17 cellular contexts compared by ENCODE assay signal in the genomic region with DNA sequence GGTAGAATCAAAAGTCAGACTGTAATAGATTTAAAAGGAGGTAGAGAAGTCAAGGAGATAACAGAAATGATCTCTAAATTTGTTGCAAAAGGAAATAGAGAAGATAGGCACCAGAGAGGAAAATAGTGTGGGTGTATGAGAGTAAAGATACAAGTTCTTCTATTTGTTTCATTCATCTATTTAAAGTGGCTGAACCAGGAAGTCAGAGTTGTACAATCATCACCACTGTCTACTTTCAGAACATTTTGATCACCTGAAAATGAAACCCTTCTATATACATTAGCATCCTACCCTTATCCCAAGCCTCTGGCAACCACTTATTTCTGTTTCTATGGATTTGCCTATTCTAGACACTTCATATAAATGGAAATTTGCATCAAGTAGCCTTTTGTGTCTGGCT. TPM values are rescaled to one million over a fixed set of nuclear protein-coding genes. Genes with fewer than 3 reads are reported as not detected.
DNase-seq lines count a peak whose midpoint lies in the region; ATAC-seq, FAIRE-seq and TF ChIP-seq lines count a peak whose summit lies in the region.
"Had no signal": no experiment of that assay in that cellular context is flagged by ENCODE, and none has a peak within 500 bp of the region (broad histone marks: within the 10 kb centered on the region; RNA-seq: fewer than 3 reads in every experiment).

No MANE protein-coding gene starts in this region.

- peaks cover 0 to 5% (median 0%) of the 10 kb centered on the region in 4 donors for H3K9me3 ChIP-seq in tibial nerve
- H3K9me3 ChIP-seq: vagina had no signal

- POLR2A ChIA-PET in naive thymus-derived CD8-positive, alpha-beta T cell (lab: Charles Lee), result no interaction called here

- peak; percentile 90 for FAIRE-seq in GM12892 (lab: Jason Lieb, UNC)

- H3K27me3 Mint-ChIP-seq in glutamatergic neuron (ENCODE audit: unreplicated experiment), result no peaks in the 10 kb centered on the region
- no peaks in the 10 kb centered on the region for H3K27me3 Mint-ChIP-seq in naive thymus-derived CD8-positive, alpha-beta T cell

- peaks cover 13% of the 10 kb centered on the region for H3K36me3 Mint-ChIP-seq in glutamatergic neuron (ENCODE audit: unreplicated experiment)
- peaks cover 21 to 70% (median 39%) of the 10 kb centered on the region in 3 donors for H3K36me3 Mint-ChIP-seq in naive thymus-derived CD8-positive, alpha-beta T cell

- ATAC-seq in GM18909 (IDR thresholded peaks at IDR 0.05; ENCODE audit: poor library complexity, unreplicated experiment), result peak; percentile 58
- ATAC-seq in HG03354 (IDR thresholded peaks at IDR 0.05; ENCODE audit: poor library complexity, severe bottlenecking, unreplicated experiment), result peak; percentile 57
- peak; percentile 22 for ATAC-seq in left lobe of liver
- ATAC-seq in naive thymus-derived CD8-positive, alpha-beta T cell, result no peak
- ATAC-seq: sciatic nerve had no signal

- H3K27ac Mint-ChIP-seq in glutamatergic neuron (ENCODE audit: unreplicated experiment), result no peak overlapping the region
- peak overlapping the region in 4 of 10 donors; percentile 8 to 69 (median 52) for H3K27ac Mint-ChIP-seq in naive thymus-derived CD8-positive, alpha-beta T cell
- H3K27ac Mint-ChIP-seq: HFFc6 had no signal

- peaks cover 7% of the 10 kb centered on the region for H3K4me1 Mint-ChIP-seq in glutamatergic neuron (ENCODE audit: low read depth, unreplicated experiment)
- peaks cover 25 to 79% (median 64%) of the 10 kb centered on the region in 4 donors for H3K4me1 Mint-ChIP-seq in naive thymus-derived CD8-positive, alpha-beta T cell

- H3K27ac ChIP-seq in tibial nerve, result no peak overlapping the region
- H3K27ac ChIP-seq: KMS-11, vagina had no signal

- H3K36me3 ChIP-seq in tibial nerve, result peaks cover 0 to 15% (median 0%) of the 10 kb centered on the region in 3 donors
- H3K36me3 ChIP-seq: vagina had no signal

- DNase-seq in GM12892 (ENCODE audit: insufficient read length) (no peak), left lobe of liver (ENCODE audit: low spot score) (no peak), tibial nerve (ENCODE audit: low spot score in 2 of 2) (no peak), glutamatergic neuron (no peak)
- DNase-seq in naive thymus-derived CD8-positive, alpha-beta T cell, result no peak
- DNase-seq: activated CD8-positive, alpha-beta memory T cell treated with anti-CD3 and anti-CD28 coated beads, Interleukin-2, amount 50 U/mL, for 4 hours; HFFc6; NCI-H1436 treated with DMSO at 0.1 percent for 48 hours; NCI-H345; stimulated activated CD4-positive, alpha-beta T cell treated with anti-CD3 and anti-CD28 coated beads, Interleukin-4, amount 100 ng/mL, for 24 hours had no signal

- no peak for TF ChIP-seq POLR2A in GM12892 (IDR thresholded peaks at IDR 0.05; ENCODE audit: low read depth, low read length)
- no peak for TF ChIP-seq POLR2A in tibial nerve (IDR thresholded peaks at IDR 0.05)

- TF ChIP-seq CTCF in tibial nerve (IDR thresholded peaks at IDR 0.05) (no peak), glutamatergic neuron (IDR thresholded peaks at IDR 0.05; ENCODE audit: partially characterized antibody, unreplicated experiment) (no peak)

- H3K4me3 ChIP-seq in tibial nerve, result no peak overlapping the region
- H3K4me3 ChIP-seq: lung, vagina had no signal

- H3K27me3 ChIP-seq in tibial nerve, result no peaks in the 10 kb centered on the region
- H3K27me3 ChIP-seq: vagina had no signal

- H3K4me3 Mint-ChIP-seq in glutamatergic neuron (ENCODE audit: unreplicated experiment), result no peak overlapping the region
- peak overlapping the region in 4 of 10 donors; percentile 3 to 57 (median 19) for H3K4me3 Mint-ChIP-seq in naive thymus-derived CD8-positive, alpha-beta T cell
- H3K4me3 Mint-ChIP-seq: CD14-positive monocyte, HFFc6 had no signal

- no peak for TF ChIP-seq EP300 in tibial nerve (IDR thresholded peaks at IDR 0.05)

- peaks cover 1% of the 10 kb centered on the region for H3K9me3 Mint-ChIP-seq in glutamatergic neuron (ENCODE audit: unreplicated experiment)
- peaks cover 0 to 19% (median 7%) of the 10 kb centered on the region in 9 donors for H3K9me3 Mint-ChIP-seq in naive thymus-derived CD8-positive, alpha-beta T cell

- peaks cover 0 to 2% (median 0%) of the 10 kb centered on the region in 4 donors for H3K4me1 ChIP-seq in tibial nerve

RNA-seq across cellular contexts. Expression of gene INTS6, which starts 36.7 kb away (rescaled TPM):
- 31.6 TPM for polyA plus RNA-seq in GM12892 (2012; ENCODE audit: missing spikeins)
- 20.6 TPM for total RNA-seq in left lobe of liver
- 10 to 100 TPM; 30.8 to 60.1 (median 45.5) TPM for total RNA-seq in tibial nerve
- total RNA-seq in glutamatergic neuron (ENCODE audit: unreplicated experiment), result 35.6 TPM
- total RNA-seq in naive thymus-derived CD8-positive, alpha-beta T cell, result 10 to 100 TPM; 60.2 to 66.5 TPM
- polyA plus RNA-seq in naive thymus-derived CD8-positive, alpha-beta T cell, result 10 to 100 TPM; 20.9 to 25.1 (median 23.9) TPM

Comparison
In these comparisons a context has a peak if more than half of its experiments do, and no peak if none do; other contexts are left out.
1. ATAC-seq: peak in GM18909 (single experiment), HG03354 (single experiment) and left lobe of liver (single experiment); none in naive thymus-derived CD8-positive, alpha-beta T cell (0 of 2).